9 cellular contexts compared by ENCODE assay signal in genomic region chr2:120222186-120223033, GRCh38. TPM values are rescaled to one million over a fixed set of nuclear protein-coding genes. Genes with fewer than 3 reads are reported as not detected.
DNase-seq lines count a peak whose midpoint lies in the region; ATAC-seq, FAIRE-seq and TF ChIP-seq lines count a peak whose summit lies in the region.
"Had no signal": no experiment of that assay in that cellular context is flagged by ENCODE, and none has a peak within 500 bp of the region (broad histone marks: within the 10 kb centered on the region; RNA-seq: fewer than 3 reads in every experiment).

No MANE protein-coding gene starts in this region.

- peak overlapping the region; percentile 90 for H3K4me3 Mint-ChIP-seq in astrocyte (ENCODE audit: unreplicated experiment)

- in situ Hi-C loops in HepG2 (cut with HindIII; ENCODE audit: extremely low pct_ligation_motif_present, low pct_unique_long_range_greater_than_20kb), result no loop called here

- H3K9ac ChIP-seq in SK-N-SH, result peak overlapping the region; percentile 82; the same call in 1 of the 2 replicates
- H3K9ac ChIP-seq in astrocyte (ENCODE audit: low read length), result peak overlapping the region; percentile 79
- no peak overlapping the region for H3K9ac ChIP-seq in HepG2 (ENCODE audit: insufficient read depth, low read depth, low read length)

- no peak for DNase-seq in SK-N-SH
- DNase-seq in astrocyte (ENCODE audit: low read depth), result no peak
- DNase-seq in HepG2 (ENCODE audit: low spot score), result no peak
- DNase-seq in thoracic aorta (ENCODE audit: low spot score), result no peak
- DNase-seq in NCI-H146 (lab: John Stamatoyannopoulos, UW), result no peak
- no peak for DNase-seq in SKM-1 (lab: John Stamatoyannopoulos, UW; ENCODE audit: unreplicated experiment)
- DNase-seq in NCI-H2227 treated with DMSO at 0.1 percent for 48 hours (lab: John Stamatoyannopoulos, UW), result no peak

- BruUV-seq in HepG2 (replicated peaks; lab: Mats Ljungman, UMichigan), result no TSS peak

- peak overlapping the region; percentile 97 for H3K4me2 ChIP-seq in SK-N-SH
- H3K4me2 ChIP-seq in astrocyte (ENCODE audit: low read length), result peak overlapping the region; percentile 85
- H3K4me2 ChIP-seq in HepG2 (ENCODE audit: low read depth, low read length), result peak overlapping the region; percentile 98

- H3K9me2 ChIP-seq in SK-N-SH, result no peaks in the 10 kb centered on the region

- H3K27me3 Mint-ChIP-seq in astrocyte (ENCODE audit: low read depth, unreplicated experiment), result peaks cover 26% of the 10 kb centered on the region

- 98% methylated on average over 23 of the region's 49 CpGs for WGBS in SK-N-SH (ENCODE audit: low lambda C conversion rate)
- WGBS in HepG2 (ENCODE audit: low lambda C conversion rate), result 95% methylated on average over 49 of the region's 49 CpGs

- peaks cover 23 to 26% of the 10 kb centered on the region in 2 experiments; a peak in 3 of 4 replicates for H3K4me1 ChIP-seq in SK-N-SH (ENCODE audit: control insufficient read depth in 1 of 2, insufficient read depth in 2 of 2, low read depth in 1 of 2, low read length in 1 of 2)
- H3K4me1 ChIP-seq in astrocyte (ENCODE audit: insufficient read depth, low read length), result peaks cover 4% of the 10 kb centered on the region
- peaks cover 54% of the 10 kb centered on the region for H3K4me1 ChIP-seq in HepG2 (ENCODE audit: insufficient read depth, low read length)
- peaks cover 13 to 29% of the 10 kb centered on the region in 2 donors for H3K4me1 ChIP-seq in thoracic aorta (ENCODE audit: control insufficient read depth in 1 of 2, low read depth in 2 of 2)

- peaks cover 16% of the 10 kb centered on the region for H3K4me1 Mint-ChIP-seq in astrocyte (ENCODE audit: low read depth, unreplicated experiment)

- H3K27ac Mint-ChIP-seq in astrocyte (ENCODE audit: unreplicated experiment), result peak overlapping the region; percentile 80

- H4K20me1 ChIP-seq in SK-N-SH (ENCODE audit: insufficient read depth) (no peaks in the 10 kb centered on the region), astrocyte (ENCODE audit: insufficient read depth, low read length) (peaks cover 31% of the 10 kb centered on the region), HepG2 (ENCODE audit: insufficient read depth, low read length) (no peaks in the 10 kb centered on the region)

- ATAC-seq in SK-N-SH treated with all-trans-retinoic acid at 6 μM for 48 hours, result no peak
- no peak for ATAC-seq in HepG2
- ATAC-seq in thoracic aorta (ENCODE audit: insufficient number of reproducible peaks, low FRiP score, low read depth), result no peak

- TF ChIP-seq CTCF in SK-N-SH (IDR thresholded peaks at IDR 0.05) (no peak), astrocyte (IDR thresholded peaks at IDR 0.05; ENCODE audit: insufficient read depth, low read depth, low read length) (no peak), HepG2 (CRISPR knock-in tag; IDR thresholded peaks at IDR 0.05) (no peak), thoracic aorta (IDR thresholded peaks at IDR 0.05) (no peak)

- H3K27me3 ChIP-seq in SK-N-SH (ENCODE audit: insufficient read depth) (no peaks in the 10 kb centered on the region), astrocyte (ENCODE audit: insufficient read depth, low read length) (no peaks in the 10 kb centered on the region), HepG2 (ENCODE audit: control insufficient read depth in 1 of 2, insufficient read depth in 2 of 2, low read length in 2 of 2) (peaks cover 14 to 33% of the 10 kb centered on the region in 2 experiments; a peak in 4 of 5 replicates), thoracic aorta (replicated peaks; ENCODE audit: insufficient read depth) (no peaks in the 10 kb centered on the region)

- H3K9me3 ChIP-seq in SK-N-SH, result no peaks in the 10 kb centered on the region
- H3K9me3 ChIP-seq in astrocyte (ENCODE audit: insufficient read depth, low read depth, low read length), result peaks cover 7% of the 10 kb centered on the region
- no peaks in the 10 kb centered on the region for H3K9me3 ChIP-seq in HepG2 (ENCODE audit: low read length)
- no peaks in the 10 kb centered on the region for H3K9me3 ChIP-seq in thoracic aorta

- H3K27ac ChIP-seq in SK-N-SH (ENCODE audit: low read depth in 2 of 2, low read length in 1 of 2) (peak overlapping the region; percentile 68 to 84; a peak in 2 of 4 replicates), astrocyte (ENCODE audit: low read depth, low read length) (peak overlapping the region; percentile 86), HepG2 (ENCODE audit: extremely low read length, insufficient read depth, low read length) (no peak overlapping the region), thoracic aorta (peak overlapping the region; percentile 83 to 87)

- intact Hi-C loops in HepG2 (cut with micrococcal nuclease; ENCODE audit: unreplicated experiment), result loop anchor here (1.0 kb wide), 1 partner anchor 113 kb away; no protein-coding TSS in a partner anchor

- TF ChIP-seq POLR2A in HepG2 (IDR thresholded peaks at IDR 0.05; ENCODE audit: insufficient read depth in 1 of 2, low read depth in 2 of 2, low read length in 2 of 2), result no peak

- peak overlapping the region; percentile 87 for H2AFZ ChIP-seq in SK-N-SH (ENCODE audit: low read depth)
- peak overlapping the region; percentile 89 for H2AFZ ChIP-seq in astrocyte (ENCODE audit: low read depth, low read length)
- H2AFZ ChIP-seq in HepG2 (ENCODE audit: low read length), result no peak overlapping the region

- H3K36me3 Mint-ChIP-seq in astrocyte (ENCODE audit: low read depth, unreplicated experiment), result peaks cover 7% of the 10 kb centered on the region

- POLR2A ChIA-PET in SK-N-SH (lab: Yijun Ruan, JAX) (no interaction called here), HepG2 (lab: Yijun Ruan, JAX) (interaction anchor here (1.0 to 1.1 kb wide), 5 partner anchors 10 to 544 kb away, joined by 3 to 11 read pairs (median 4); partner anchors contain the start of genes RALB and TMEM177)

- no peak for TF ChIP-seq EP300 in SK-N-SH (IDR thresholded peaks at IDR 0.05; ENCODE audit: borderline replicate concordance in 1 of 2, low read depth in 1 of 2, low read length in 1 of 2)
- TF ChIP-seq EP300 in HepG2 (IDR thresholded peaks at IDR 0.05; ENCODE audit: low read depth in 2 of 2, low read length in 2 of 2), result no peak
- TF ChIP-seq EP300 in HepG2 (CRISPR knock-in tag; IDR thresholded peaks at IDR 0.05; ENCODE audit: borderline replicate concordance), result no peak

- H3K79me2 ChIP-seq in SK-N-SH (ENCODE audit: insufficient read depth) (peaks cover 23% of the 10 kb centered on the region), astrocyte (ENCODE audit: insufficient read depth, low read length) (peaks cover 21% of the 10 kb centered on the region), HepG2 (ENCODE audit: insufficient read depth, low read length) (no peaks in the 10 kb centered on the region)

- no peaks in the 10 kb centered on the region for H3F3A ChIP-seq in SK-N-SH (replicated peaks; ENCODE audit: insufficient read depth)

- peaks cover 11% of the 10 kb centered on the region for H3K9me3 Mint-ChIP-seq in astrocyte (ENCODE audit: unreplicated experiment)

- H3K4me3 ChIP-seq in SK-N-SH (ENCODE audit: low read depth in 2 of 2, low read length in 1 of 2) (peak overlapping the region; percentile 69 to 84), astrocyte (ENCODE audit: insufficient read depth, low read depth, low read length) (peak overlapping the region; percentile 66), HepG2 (replicated peaks in 1 of 3; ENCODE audit: insufficient read depth in 1 of 3, low read depth in 2 of 3, low read length in 3 of 3) (peak overlapping the region in 1 of 3 experiments; percentile 81; a peak in 2 of 6 replicates), thoracic aorta (peak overlapping the region; percentile 96)

- peaks cover 11 to 26% of the 10 kb centered on the region in 2 experiments for H3K36me3 ChIP-seq in SK-N-SH (replicated peaks in 1 of 2; ENCODE audit: control insufficient read depth in 1 of 2, insufficient read depth in 2 of 2, low read length in 1 of 2)
- H3K36me3 ChIP-seq in astrocyte (ENCODE audit: insufficient read depth, low read length), result no peaks in the 10 kb centered on the region
- no peaks in the 10 kb centered on the region for H3K36me3 ChIP-seq in HepG2 (replicated peaks in 1 of 2; ENCODE audit: control insufficient read depth in 1 of 2, insufficient read depth in 2 of 2, low read length in 2 of 2)
- H3K36me3 ChIP-seq in thoracic aorta, result peaks cover 10% of the 10 kb centered on the region

- CTCF ChIA-PET in SK-N-SH (lab: Yijun Ruan, JAX), result interaction anchor here (0.6 to 2.0 kb wide), 3 partner anchors 13 to 91 kb away, joined by 3 to 4 read pairs (median 3); no protein-coding TSS in a partner anchor
- CTCF ChIA-PET in HepG2 (lab: Yijun Ruan, JAX; ENCODE audit: low intra/inter-chr PET ratio, low total read pairs), result no interaction called here

- TF ChIP-seq RAD21 in SK-N-SH (IDR thresholded peaks at IDR 0.05; ENCODE audit: low read length), result no peak
- no peak for TF ChIP-seq RAD21 in HepG2 (CRISPR knock-in tag; IDR thresholded peaks at IDR 0.05)

- FAIRE-seq in astrocyte (lab: Jason Lieb, UNC), result no peak
- no peak for FAIRE-seq in HepG2 (lab: Jason Lieb, UNC)
- FAIRE-seq: endometrium had no signal

RNA-seq across cellular contexts. Expression of gene TMEM185B, which starts 0.8 kb away (rescaled TPM):
- polyA plus RNA-seq in SK-N-SH (2012; rRNA removed) (24.8 and 36.0 TPM in 2 replicates), HepG2 (2011; rRNA removed) (5.6 and 5.7 TPM in 2 replicates)
- 23.5 and 31.6 TPM in 2 replicates for polyA plus RNA-seq in SK-N-SH (2012; cell fraction: cytosol; rRNA removed)
- polyA plus RNA-seq in SK-N-SH (2012; cell fraction: nucleus; rRNA removed), result 19.2 and 20.2 TPM in 2 replicates
- total RNA-seq in astrocyte (27.9 and 30.8 TPM in 2 replicates), HepG2 (2016; rRNA removed; fragmentation: Illumina TruSeq; extraction: Trizol) (3.5 and 7.0 TPM in 2 replicates), thoracic aorta (10 to 100 TPM; 24.0 to 36.0 TPM)
- total RNA-seq in HepG2 (2016; cell fraction: cytosol; rRNA removed; fragmentation: Illumina TruSeq; extraction: Trizol; ENCODE audit: low read depth), result 1.2 and 1.8 TPM in 2 replicates
- total RNA-seq in HepG2 (2016; cell fraction: insoluble cytoplasmic fraction; rRNA removed; fragmentation: Illumina TruSeq; extraction: Trizol), result 2.9 and 6.9 TPM in 2 replicates
- 3.8 and 4.7 TPM in 2 replicates for total RNA-seq in HepG2 (2016; cell fraction: membrane; rRNA removed; fragmentation: Illumina TruSeq; extraction: Trizol)
- 6.4 and 7.9 TPM in 2 replicates for total RNA-seq in HepG2 (2016; cell fraction: nucleus; rRNA removed; fragmentation: Illumina TruSeq; extraction: Trizol)
- polyA plus RNA-seq in HepG2 (2011; cell fraction: cytosol; rRNA removed), result 6.0 and 6.3 TPM in 2 replicates
- polyA plus RNA-seq in HepG2 (2011; cell fraction: nucleus; rRNA removed), result 9.5 and 9.8 TPM in 2 replicates
- 7.3 and 7.8 TPM in 2 replicates for polyA plus RNA-seq in HepG2 (2012)
- polyA plus RNA-seq in HepG2 (2016; cell fraction: cytosol; fragmentation: Illumina TruSeq; extraction: Trizol; ENCODE audit: low read depth), result 1.2 and 1.8 TPM in 2 replicates
- 3.2 and 5.0 TPM in 2 replicates for polyA plus RNA-seq in HepG2 (2016; cell fraction: insoluble cytoplasmic fraction; fragmentation: Illumina TruSeq; extraction: Trizol; ENCODE audit: low read depth)
- 2.4 and 3.2 TPM in 2 replicates for polyA plus RNA-seq in HepG2 (2016; cell fraction: membrane; fragmentation: Illumina TruSeq; extraction: Trizol; ENCODE audit: low read depth)
- 8.5 and 10.2 TPM in 2 replicates for polyA plus RNA-seq in HepG2 (2016; cell fraction: nucleus; fragmentation: Illumina TruSeq; extraction: Trizol; ENCODE audit: insufficient read depth, low read depth)
- polyA minus RNA-seq in HepG2 (2011; rRNA and poly(A)+ RNA removed; ENCODE audit: low replicate concordance), result 13.7 and 14.5 TPM in 2 replicates
- polyA minus RNA-seq in HepG2 (2011; cell fraction: cytosol; rRNA and poly(A)+ RNA removed), result 4.8 and 5.5 TPM in 2 replicates
- 5.2 and 7.0 TPM in 2 replicates for polyA minus RNA-seq in HepG2 (2011; cell fraction: nucleus; rRNA and poly(A)+ RNA removed)

RNA-seq across cellular contexts. Expression of gene RALB, which starts 30.2 kb away (rescaled TPM):
- polyA plus RNA-seq in SK-N-SH (2012; rRNA removed), result 37.2 and 40.8 TPM in 2 replicates
- polyA plus RNA-seq in SK-N-SH (2012; cell fraction: cytosol; rRNA removed), result 50.9 and 54.5 TPM in 2 replicates
- 8.4 and 13.9 TPM in 2 replicates for polyA plus RNA-seq in SK-N-SH (2012; cell fraction: nucleus; rRNA removed)
- 44.5 and 49.4 TPM in 2 replicates for total RNA-seq in astrocyte
- total RNA-seq in HepG2 (2016; rRNA removed; fragmentation: Illumina TruSeq; extraction: Trizol), result 43.2 and 65.4 TPM in 2 replicates
- 14.7 and 15.0 TPM in 2 replicates for total RNA-seq in HepG2 (2016; cell fraction: cytosol; rRNA removed; fragmentation: Illumina TruSeq; extraction: Trizol; ENCODE audit: low read depth)
- 46.9 and 63.2 TPM in 2 replicates for total RNA-seq in HepG2 (2016; cell fraction: insoluble cytoplasmic fraction; rRNA removed; fragmentation: Illumina TruSeq; extraction: Trizol)
- total RNA-seq in HepG2 (2016; cell fraction: membrane; rRNA removed; fragmentation: Illumina TruSeq; extraction: Trizol), result 40.6 and 40.7 TPM in 2 replicates
- 18.9 and 20.9 TPM in 2 replicates for total RNA-seq in HepG2 (2016; cell fraction: nucleus; rRNA removed; fragmentation: Illumina TruSeq; extraction: Trizol)
- polyA plus RNA-seq in HepG2 (2011; rRNA removed), result 28.5 and 37.8 TPM in 2 replicates
- 27.1 and 34.7 TPM in 2 replicates for polyA plus RNA-seq in HepG2 (2011; cell fraction: cytosol; rRNA removed)
- 7.9 and 9.7 TPM in 2 replicates for polyA plus RNA-seq in HepG2 (2011; cell fraction: nucleus; rRNA removed)
- 25.9 and 28.9 TPM in 2 replicates for polyA plus RNA-seq in HepG2 (2012)
- 17.5 and 21.3 TPM in 2 replicates for polyA plus RNA-seq in HepG2 (2016; cell fraction: cytosol; fragmentation: Illumina TruSeq; extraction: Trizol; ENCODE audit: low read depth)
- 77.8 and 83.3 TPM in 2 replicates for polyA plus RNA-seq in HepG2 (2016; cell fraction: insoluble cytoplasmic fraction; fragmentation: Illumina TruSeq; extraction: Trizol; ENCODE audit: low read depth)
- 40.5 and 41.2 TPM in 2 replicates for polyA plus RNA-seq in HepG2 (2016; cell fraction: membrane; fragmentation: Illumina TruSeq; extraction: Trizol; ENCODE audit: low read depth)
- 29.6 and 37.1 TPM in 2 replicates for polyA plus RNA-seq in HepG2 (2016; cell fraction: nucleus; fragmentation: Illumina TruSeq; extraction: Trizol; ENCODE audit: insufficient read depth, low read depth)
- polyA minus RNA-seq in HepG2 (2011; rRNA and poly(A)+ RNA removed; ENCODE audit: low replicate concordance), result 7.6 and 34.5 TPM in 2 replicates
- 18.2 and 26.6 TPM in 2 replicates for polyA minus RNA-seq in HepG2 (2011; cell fraction: cytosol; rRNA and poly(A)+ RNA removed)
- 11.1 and 12.7 TPM in 2 replicates for polyA minus RNA-seq in HepG2 (2011; cell fraction: nucleus; rRNA and poly(A)+ RNA removed)
- total RNA-seq in thoracic aorta, result 10 to 100 TPM; 21.9 to 50.2 TPM
